In genomic region chr18:76824136-76824676, GRCh38 we compare ENCODE assay signal across 8 cellular contexts. TPM values are rescaled to one million over a fixed set of nuclear protein-coding genes. Genes with fewer than 3 reads are reported as not detected.
A peak's percentile ranks its signal among the peaks of the same experiment; 100 is the strongest.
DNase-seq lines count a peak whose midpoint lies in the region; ATAC-seq and TF ChIP-seq lines count a peak whose summit lies in the region.

No MANE protein-coding gene starts in this region.

- peaks cover 62% of the 10 kb centered on the region for H3K79me2 ChIP-seq in OCI-LY7 (ENCODE audit: insufficient read depth, low read depth, low read length)

- POLR2A ChIA-PET in OCI-LY7 (lab: Charles Lee), result no interaction called here

- no peak for TF ChIP-seq POLR2A in esophagus muscularis mucosa (IDR thresholded peaks at IDR 0.05; ENCODE audit: low read depth)

- H3K4me2 ChIP-seq in OCI-LY7 (ENCODE audit: low read length), result peak overlapping the region; percentile 94

- TF ChIP-seq EP300 in esophagus muscularis mucosa (IDR thresholded peaks at IDR 0.05), result no peak

- WGBS in esophagus muscularis mucosa, result 73% methylated on average over 12 of the region's 12 CpGs

- ATAC-seq in GM21723 (IDR thresholded peaks at IDR 0.05; ENCODE audit: unreplicated experiment) (no peak), GM19467 (IDR thresholded peaks at IDR 0.05; ENCODE audit: unreplicated experiment) (no peak)

- peak; percentile 44 for DNase-seq in OCI-LY7 (ENCODE audit: low spot score)
- no peak for DNase-seq in esophagus muscularis mucosa (ENCODE audit: extremely low spot score)
- DNase-seq in retinal pigment epithelial cell (ENCODE audit: low read depth), result no peak
- no peak for DNase-seq in epidermal melanocyte (ENCODE audit: insufficient read length, low spot score)
- DNase-seq in CD1c-positive myeloid dendritic cell (ENCODE audit: extremely low spot score), result no peak

- CTCF ChIA-PET in OCI-LY7 (lab: Charles Lee; ENCODE audit: unreplicated experiment), result no interaction called here

- H3K27ac ChIP-seq in OCI-LY7 (ENCODE audit: low read depth, low read length, poor library complexity, severe bottlenecking) (peak overlapping the region; percentile 73), esophagus muscularis mucosa (replicated peaks in 1 of 4) (peak overlapping the region; percentile 93 to 97 (median 96))

- BruUV-seq in OCI-LY7 (replicated peaks; lab: Mats Ljungman, UMichigan), result no TSS peak

- TF ChIP-seq CTCF in OCI-LY7 (conservative IDR thresholded peaks at IDR 0.05; ENCODE audit: low read length), result no peak
- TF ChIP-seq CTCF in esophagus muscularis mucosa (IDR thresholded peaks at IDR 0.05), result no peak
- TF ChIP-seq CTCF in retinal pigment epithelial cell (conservative IDR thresholded peaks at IDR 0.05; ENCODE audit: low read depth, low read length), result no peak

- intact Hi-C loops in OCI-LY7 (cut with micrococcal nuclease; ENCODE audit: unreplicated experiment) (no loop called here), esophagus muscularis mucosa (cut with DNase I) (no loop called here)

- H3K4me1 ChIP-seq in ES-I3 (ENCODE audit: insufficient read depth, low read length), result peaks cover 14% of the 10 kb centered on the region
- peaks cover 41% of the 10 kb centered on the region for H3K4me1 ChIP-seq in OCI-LY7 (ENCODE audit: insufficient read depth, low read length, poor library complexity, severe bottlenecking)
- peaks cover 11 to 68% (median 59%) of the 10 kb centered on the region in 4 donors for H3K4me1 ChIP-seq in esophagus muscularis mucosa

- peak overlapping the region; percentile 81; the same call in 1 of the 2 replicates for H2AFZ ChIP-seq in OCI-LY7 (ENCODE audit: low read length)

- H3K4me3 ChIP-seq in OCI-LY7 (ENCODE audit: low read depth, low read length, poor library complexity, severe bottlenecking) (peak overlapping the region; percentile 87), esophagus muscularis mucosa (peak overlapping the region in 2 of 4 donors; percentile 86 to 91), retinal pigment epithelial cell (ENCODE audit: low read length) (peak overlapping the region; percentile 67)

- no peaks in the 10 kb centered on the region for H3K27me3 ChIP-seq in esophagus muscularis mucosa

- no peaks in the 10 kb centered on the region for H4K20me1 ChIP-seq in OCI-LY7 (ENCODE audit: insufficient read depth, low read length)

- H3K9ac ChIP-seq in ES-I3 (ENCODE audit: low read depth, low read length), result peak overlapping the region; percentile 75

- H3K9me2 ChIP-seq in OCI-LY7 (ENCODE audit: insufficient read depth, low read length), result no peaks in the 10 kb centered on the region

- H3K9me3 ChIP-seq in ES-I3 (ENCODE audit: control insufficient read depth, insufficient read depth, low read length), result no peaks in the 10 kb centered on the region
- no peaks in the 10 kb centered on the region for H3K9me3 ChIP-seq in OCI-LY7 (ENCODE audit: low read length)
- H3K9me3 ChIP-seq in esophagus muscularis mucosa, result no peaks in the 10 kb centered on the region

- H3K36me3 ChIP-seq in ES-I3 (ENCODE audit: insufficient read depth, low read length) (no peaks in the 10 kb centered on the region), OCI-LY7 (ENCODE audit: insufficient read depth, low read length) (no peaks in the 10 kb centered on the region), esophagus muscularis mucosa (peaks cover 0 to 4% (median 0%) of the 10 kb centered on the region in 4 donors)

RNA-seq across cellular contexts. Expression of gene ZNF236, which starts 1.8 kb away (rescaled TPM):
- 6.6 and 8.4 TPM in 2 replicates for total RNA-seq in OCI-LY7 (2014; rRNA removed; shearing (Covaris generic))
- total RNA-seq in OCI-LY7 (2022), result 15.1 and 16.1 TPM in 2 replicates
- total RNA-seq in esophagus muscularis mucosa, result 10 to 100 TPM; 10.1 to 15.8 (median 14.8) TPM
